Comparison of ENCODE assay signal across 21 cellular contexts in the genomic region with DNA sequence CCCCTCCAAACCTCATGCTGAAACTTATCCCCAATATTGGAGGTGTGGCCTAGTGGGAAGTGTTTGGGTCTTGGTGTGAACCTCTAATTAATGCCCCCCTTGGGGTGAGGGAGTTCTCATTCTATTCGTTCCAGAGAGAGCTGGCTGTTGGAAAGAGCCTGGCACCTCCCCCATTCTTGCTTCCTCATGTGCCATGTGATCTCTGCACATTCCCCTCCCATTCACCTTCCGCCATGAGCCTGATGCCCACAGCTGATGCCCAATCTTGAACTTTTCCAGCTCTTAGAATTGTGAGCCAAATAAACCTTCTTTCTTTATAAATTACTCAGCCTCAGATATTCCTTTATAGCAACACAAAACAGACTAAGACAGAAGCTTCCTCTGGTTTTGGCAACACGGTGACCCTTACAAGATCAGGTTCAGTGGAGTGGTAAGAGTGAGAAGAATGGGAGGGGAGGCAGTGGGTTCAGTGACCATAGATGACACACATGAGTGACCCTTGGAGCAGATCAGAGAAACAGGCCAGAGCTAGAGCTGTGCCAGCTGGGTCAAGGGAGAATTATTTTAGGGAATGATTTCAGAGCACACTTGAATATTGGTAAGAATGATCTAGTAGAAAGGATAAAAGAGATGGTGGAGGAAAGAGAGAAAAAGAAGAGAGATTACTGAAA.
DNase-seq lines count a peak whose midpoint lies in the region; ATAC-seq, FAIRE-seq and TF ChIP-seq lines count a peak whose summit lies in the region.
"Had no signal": no experiment of that assay in that cellular context is flagged by ENCODE, and none has a peak within 500 bp of the region (broad histone marks: within the 10 kb centered on the region; RNA-seq: fewer than 3 reads in every experiment).

No MANE protein-coding gene starts in this region.

- no peak overlapping the region for H3K9ac ChIP-seq in mesendoderm (ENCODE audit: low read length)

- no peak overlapping the region for H3K4me2 ChIP-seq in mesendoderm (ENCODE audit: low read length)

- no CpG with 5 or more reads among the region's 3 CpGs for WGBS in mesendoderm (ENCODE audit: extremely low coverage, insufficient coverage, low lambda C conversion rate)

- H3K4me1 ChIP-seq in mesendoderm (ENCODE audit: control insufficient read depth, low read depth, low read length), result no peaks in the 10 kb centered on the region

- H3K27ac ChIP-seq in mesendoderm (ENCODE audit: low read depth, low read length), result no peak overlapping the region

- H2BK15ac ChIP-seq in mesendoderm (replicated peaks; ENCODE audit: low read depth), result no peak overlapping the region

- no peak overlapping the region for H2BK120ac ChIP-seq in mesendoderm (ENCODE audit: low read depth, low read length)

- no peaks in the 10 kb centered on the region for H3K27me3 Mint-ChIP-seq in nephron progenitor cell (ENCODE audit: low read depth, poor library complexity)
- H3K27me3 Mint-ChIP-seq in T-helper 2 cell treated with Interferon-gamma antibody and Interleukin-4, amounts not matched to agents 5 μg/mL and 100 μg/mL, for 36 hours (ENCODE audit: low read depth), result peaks cover 17% of the 10 kb centered on the region
- H3K27me3 Mint-ChIP-seq: CD4-positive, alpha-beta T cell had no signal

- in situ Hi-C loops in ACHN (cut with HindIII; ENCODE audit: low pct_ligation_motif_present, low pct_unique_long_range_greater_than_20kb, low sequenced_read_pairs), result no loop called here

- H2AK5ac ChIP-seq in mesendoderm (ENCODE audit: low read length), result no peak overlapping the region

- H4K5ac ChIP-seq in mesendoderm (ENCODE audit: low read length), result no peak overlapping the region

- DNase-seq in ACHN (peak; percentile 48), GM19239 (ENCODE audit: insufficient read length, low spot score) (no peak), epithelial cell of proximal tubule (ENCODE audit: low read depth) (peak; percentile 68), nephron progenitor cell (no peak), mesendoderm (no peak), amygdala (lab: John Stamatoyannopoulos, UW) (no peak)
- DNase-seq in T-helper 2 cell treated with Interferon-gamma antibody and Interleukin-4, amounts not matched to agents 5 μg/mL and 100 μg/mL, for 36 hours (ENCODE audit: low spot score), result no peak
- DNase-seq: AML-193; CD4-positive, alpha-beta T cell; DND-41; GDM1; GOT3; KBM-7; NCI-H1092 treated with DMSO at 0.1 percent for 48 hours; NCI-H1694; NCI-H2107; NCI-H446; NCI-H748 treated with DMSO at 0.1 percent for 48 hours; PC-3 had no signal

- no peak overlapping the region for H3K4ac ChIP-seq in mesendoderm (ENCODE audit: low read depth, low read length)

- FAIRE-seq in GM19239 (lab: Jason Lieb, UNC), result peak; percentile 11
- FAIRE-seq: D721Med had no signal

- H3K56ac ChIP-seq in mesendoderm (ENCODE audit: low read length), result no peak overlapping the region

- H3K36me3 Mint-ChIP-seq in nephron progenitor cell (ENCODE audit: low read depth), result no peaks in the 10 kb centered on the region
- no peaks in the 10 kb centered on the region for H3K36me3 Mint-ChIP-seq in T-helper 2 cell treated with Interferon-gamma antibody and Interleukin-4, amounts not matched to agents 5 μg/mL and 100 μg/mL, for 36 hours (ENCODE audit: low read depth)

- no peak overlapping the region for H3K4me3 Mint-ChIP-seq in nephron progenitor cell
- no peak overlapping the region for H3K4me3 Mint-ChIP-seq in T-helper 2 cell treated with Interferon-gamma antibody and Interleukin-4, amounts not matched to agents 5 μg/mL and 100 μg/mL, for 36 hours
- H3K4me3 Mint-ChIP-seq: CD4-positive, alpha-beta T cell had no signal

- TF ChIP-seq CTCF in epithelial cell of proximal tubule (conservative IDR thresholded peaks at IDR 0.05; ENCODE audit: low read depth, low read length), result no peak
- no peak for TF ChIP-seq CTCF in nephron progenitor cell (IDR thresholded peaks at IDR 0.05)

- H3K79me1 ChIP-seq in mesendoderm (ENCODE audit: low read length), result no peaks in the 10 kb centered on the region

- peaks cover 26% of the 10 kb centered on the region for H3K4me1 Mint-ChIP-seq in nephron progenitor cell
- no peaks in the 10 kb centered on the region for H3K4me1 Mint-ChIP-seq in T-helper 2 cell treated with Interferon-gamma antibody and Interleukin-4, amounts not matched to agents 5 μg/mL and 100 μg/mL, for 36 hours (ENCODE audit: low read depth)

- no peak overlapping the region for H3K18ac ChIP-seq in mesendoderm (ENCODE audit: low read length)

- H3K27me3 ChIP-seq in mesendoderm (ENCODE audit: insufficient read depth, low read length, poor library complexity), result no peaks in the 10 kb centered on the region

- no peak overlapping the region for H3K23ac ChIP-seq in mesendoderm (ENCODE audit: low read length)

- no peaks in the 10 kb centered on the region for H3K36me3 ChIP-seq in mesendoderm (ENCODE audit: control insufficient read depth, insufficient read depth, low read length)

- no peak overlapping the region for H4K8ac ChIP-seq in mesendoderm (ENCODE audit: low read depth, low read length)

- H2BK5ac ChIP-seq in mesendoderm (ENCODE audit: low read length), result no peak overlapping the region

- H3K27ac Mint-ChIP-seq in nephron progenitor cell, result peak overlapping the region; percentile 0
- no peak overlapping the region for H3K27ac Mint-ChIP-seq in T-helper 2 cell treated with Interferon-gamma antibody and Interleukin-4, amounts not matched to agents 5 μg/mL and 100 μg/mL, for 36 hours
- H3K27ac Mint-ChIP-seq: CD4-positive, alpha-beta T cell had no signal

- no peaks in the 10 kb centered on the region for H3K79me2 ChIP-seq in mesendoderm (ENCODE audit: control insufficient read depth, insufficient read depth, low read length)

- ATAC-seq in GM18511 (IDR thresholded peaks at IDR 0.05; ENCODE audit: unreplicated experiment), result no peak
- ATAC-seq: PC-3 had no signal

- H3K9me3 Mint-ChIP-seq in nephron progenitor cell, result peaks cover 9% of the 10 kb centered on the region
- H3K9me3 Mint-ChIP-seq in T-helper 2 cell treated with Interferon-gamma antibody and Interleukin-4, amounts not matched to agents 5 μg/mL and 100 μg/mL, for 36 hours, result no peaks in the 10 kb centered on the region
- H3K9me3 Mint-ChIP-seq: CD4-positive, alpha-beta T cell had no signal

- H3K4me3 ChIP-seq in epithelial cell of proximal tubule (ENCODE audit: low read depth, low read length) (no peak overlapping the region), mesendoderm (ENCODE audit: low read length) (no peak overlapping the region)

Comparison
In these comparisons a context has a peak if more than half of its experiments do, and no peak if none do; other contexts are left out.
1. DNase-seq: peak in ACHN (single experiment) and epithelial cell of proximal tubule (single experiment); none in GM19239 (single experiment), nephron progenitor cell (single experiment), T-helper 2 cell treated with Interferon-gamma antibody and Interleukin-4, amounts not matched to agents 5 μg/mL and 100 μg/mL, for 36 hours (single experiment), mesendoderm (single experiment) and amygdala (0 of 56).